Comparison of ENCODE assay signal across 12 cellular contexts in the genomic region with DNA sequence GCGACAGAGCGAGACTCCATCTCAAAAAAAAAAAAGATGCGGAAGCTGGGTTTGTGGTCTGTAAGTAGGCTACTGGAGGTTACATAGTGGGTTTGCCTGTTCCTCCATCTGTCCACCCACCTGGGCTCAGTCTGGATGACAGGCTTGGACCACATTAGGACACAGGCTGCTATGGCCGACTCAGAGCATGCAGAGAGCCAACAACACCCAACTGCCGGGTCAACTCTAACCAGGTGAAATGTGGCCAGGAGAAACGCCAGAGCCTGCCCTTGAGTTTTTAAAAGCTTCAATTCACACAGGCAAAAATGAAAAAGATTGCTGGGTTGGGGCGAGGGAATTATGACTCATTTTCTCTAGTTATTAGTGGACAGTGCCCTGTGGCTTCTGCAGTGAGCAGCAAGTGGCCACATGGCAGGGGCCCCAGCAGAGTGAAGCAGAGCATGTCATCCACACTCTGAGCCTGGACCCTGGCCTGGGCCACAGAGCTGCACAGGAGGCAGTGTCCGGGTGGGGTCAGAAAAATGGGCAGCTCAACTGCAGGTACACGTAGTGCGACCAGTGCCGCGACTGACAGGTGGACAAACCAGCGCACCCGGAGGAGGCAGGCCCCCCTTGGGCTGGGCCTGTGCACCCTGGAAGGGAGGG.
A peak's percentile ranks its signal among the peaks of the same experiment; 100 is the strongest.
DNase-seq lines count a peak whose midpoint lies in the region; ATAC-seq and TF ChIP-seq lines count a peak whose summit lies in the region.
"Had no signal": no experiment of that assay in that cellular context is flagged by ENCODE, and none has a peak within 500 bp of the region (broad histone marks: within the 10 kb centered on the region; RNA-seq: fewer than 3 reads in every experiment).

No MANE protein-coding gene starts in this region.

- no peak overlapping the region for H3K27ac Mint-ChIP-seq in activated T-cell treated with anti-CD3 and anti-CD28 coated beads, Interleukin-2, amount 50 U/mL, for 72 hours
- H3K27ac Mint-ChIP-seq in stimulated activated naive CD8-positive, alpha-beta T cell treated with anti-CD3 and anti-CD28 coated beads, Interleukin-15, amount 100 ng/mL, for 72 hours = no peak overlapping the region
- no peak overlapping the region for H3K27ac Mint-ChIP-seq in endodermal cell

- H3K9me3 ChIP-seq in GM23248 (ENCODE audit: low read depth) (no peaks in the 10 kb centered on the region), WERI-Rb-1 (ENCODE audit: severe bottlenecking) (no peaks in the 10 kb centered on the region), endodermal cell (ENCODE audit: control insufficient read depth, low read length) (peaks cover 9% of the 10 kb centered on the region)
- H3K9me3 ChIP-seq: suprapubic skin had no signal

- 90 to 92% methylated on average over 14 of the region's 14 CpGs for WGBS in GM23248 (ENCODE audit: low coverage in 1 of 2, low lambda C conversion rate in 2 of 2, missing lambda C conversion rate in 2 of 2), 2 experiments
- WGBS in endodermal cell (ENCODE audit: insufficient coverage in 1 of 2, insufficient read length in 1 of 2), 2 experiments = 97 to 99% methylated on average over 8 to 14 of the region's 14 CpGs

- H3K9ac ChIP-seq in GM23248 (no peak overlapping the region), endodermal cell (ENCODE audit: extremely low read depth, low read length, poor library complexity, severe bottlenecking) (no peak overlapping the region)

- TF ChIP-seq CTCF in WERI-Rb-1 (IDR thresholded peaks at IDR 0.05; ENCODE audit: low read depth, low read length) (no peak), endodermal cell (conservative IDR thresholded peaks at IDR 0.05) (no peak)

- H3K4me1 Mint-ChIP-seq in activated T-cell treated with anti-CD3 and anti-CD28 coated beads, Interleukin-2, amount 50 U/mL, for 72 hours (ENCODE audit: low read depth) = peaks cover 10% of the 10 kb centered on the region
- peaks cover 6% of the 10 kb centered on the region for H3K4me1 Mint-ChIP-seq in stimulated activated naive CD8-positive, alpha-beta T cell treated with anti-CD3 and anti-CD28 coated beads, Interleukin-15, amount 100 ng/mL, for 72 hours
- no peaks in the 10 kb centered on the region for H3K4me1 Mint-ChIP-seq in endodermal cell

- peak in 1 of 2 donors; percentile 19 for DNase-seq in activated T-cell treated with anti-CD3 and anti-CD28 coated beads, Interleukin-2, amount 50 U/mL, for 72 hours
- DNase-seq in activated T-cell treated with anti-CD3 and anti-CD28 coated beads, Interleukin-2, amount 50 U/mL, for 1 hour = no peak
- DNase-seq in GM23248 (peak; percentile 29), WERI-Rb-1 (no peak), endodermal cell (no peak)
- DNase-seq in stimulated activated naive CD8-positive, alpha-beta T cell treated with anti-CD3 and anti-CD28 coated beads, Interleukin-15, amount 100 ng/mL, for 72 hours = no peak
- DNase-seq in activated CD4-positive, CD25-positive, alpha-beta regulatory T cell treated with anti-CD3 and anti-CD28 coated beads, Interleukin-2, amount 50 U/mL, for 72 hours = no peak
- DNase-seq: KG1; mammary epithelial cell; NK-92 treated with Interleukin-12 subunit alpha and Interleukin-12 subunit beta, amount 100 ng/mL, for 24 hours had no signal

- H3K4me3 ChIP-seq in GM23248 = no peak overlapping the region
- H3K4me3 ChIP-seq in WERI-Rb-1 (ENCODE audit: low read depth, low read length) = no peak overlapping the region
- H3K4me3 ChIP-seq in endodermal cell (ENCODE audit: low read length) = no peak overlapping the region
- H3K4me3 ChIP-seq: suprapubic skin had no signal

- no peak overlapping the region for H3K4me3 Mint-ChIP-seq in activated T-cell treated with anti-CD3 and anti-CD28 coated beads, Interleukin-2, amount 50 U/mL, for 72 hours
- no peak overlapping the region for H3K4me3 Mint-ChIP-seq in stimulated activated naive CD8-positive, alpha-beta T cell treated with anti-CD3 and anti-CD28 coated beads, Interleukin-15, amount 100 ng/mL, for 72 hours
- no peak overlapping the region for H3K4me3 Mint-ChIP-seq in endodermal cell

- H3K9me2 ChIP-seq in GM23248 (ENCODE audit: insufficient read depth) = no peaks in the 10 kb centered on the region

- no peak overlapping the region for H3K4me2 ChIP-seq in GM23248 (ENCODE audit: unreplicated experiment)

- ATAC-seq in activated T-cell treated with anti-CD3 and anti-CD28 coated beads, Interleukin-2, amount 50 U/mL, for 72 hours (replicated peaks in 1 of 2) = peak; percentile 74 to 89
- ATAC-seq in HG03469 (IDR thresholded peaks at IDR 0.05; ENCODE audit: unreplicated experiment) = peak; percentile 49
- ATAC-seq in stimulated activated naive CD8-positive, alpha-beta T cell treated with anti-CD3 and anti-CD28 coated beads, Interleukin-15, amount 100 ng/mL, for 72 hours = peak; percentile 76

- no peaks in the 10 kb centered on the region for H4K20me1 ChIP-seq in GM23248 (ENCODE audit: insufficient read depth)

- no peak overlapping the region for H2AFZ ChIP-seq in GM23248

- H3K4me1 ChIP-seq in GM23248 (ENCODE audit: insufficient read depth) (no peaks in the 10 kb centered on the region), endodermal cell (ENCODE audit: control insufficient read depth, insufficient read depth, low read length) (no peaks in the 10 kb centered on the region)
- H3K4me1 ChIP-seq: suprapubic skin had no signal

- H3K9me3 Mint-ChIP-seq in activated T-cell treated with anti-CD3 and anti-CD28 coated beads, Interleukin-2, amount 50 U/mL, for 72 hours = no peaks in the 10 kb centered on the region
- H3K9me3 Mint-ChIP-seq in stimulated activated naive CD8-positive, alpha-beta T cell treated with anti-CD3 and anti-CD28 coated beads, Interleukin-15, amount 100 ng/mL, for 72 hours = no peaks in the 10 kb centered on the region
- H3K9me3 Mint-ChIP-seq in endodermal cell = no peaks in the 10 kb centered on the region

- no peaks in the 10 kb centered on the region for H3K36me3 Mint-ChIP-seq in activated T-cell treated with anti-CD3 and anti-CD28 coated beads, Interleukin-2, amount 50 U/mL, for 72 hours (ENCODE audit: insufficient read depth in 2 of 2)
- no peaks in the 10 kb centered on the region for H3K36me3 Mint-ChIP-seq in endodermal cell (ENCODE audit: low read depth)

- 0 out of 2 replicates have a peak, but pooled peaks cover 7% of the 10 kb centered on the region for H3F3A ChIP-seq in GM23248 (ENCODE audit: insufficient read depth)

- H3K27me3 ChIP-seq in GM23248 (replicated peaks; ENCODE audit: insufficient read depth) = no peaks in the 10 kb centered on the region
- H3K27me3 ChIP-seq in WERI-Rb-1 (ENCODE audit: insufficient read depth, low read depth, severe bottlenecking) = no peaks in the 10 kb centered on the region
- H3K27me3 ChIP-seq in endodermal cell (ENCODE audit: control insufficient read depth, insufficient read depth, low read length, poor library complexity, severe bottlenecking) = no peaks in the 10 kb centered on the region
- H3K27me3 ChIP-seq: suprapubic skin had no signal

- H3K79me2 ChIP-seq in GM23248 (ENCODE audit: insufficient read depth) = no peaks in the 10 kb centered on the region

- H3K36me3 ChIP-seq in GM23248 (ENCODE audit: low read depth) (no peaks in the 10 kb centered on the region), WERI-Rb-1 (no peaks in the 10 kb centered on the region), endodermal cell (ENCODE audit: control insufficient read depth, insufficient read depth, low read length) (no peaks in the 10 kb centered on the region)
- H3K36me3 ChIP-seq: suprapubic skin had no signal

- H3K27ac ChIP-seq in GM23248 (no peak overlapping the region), WERI-Rb-1 (no peak overlapping the region), endodermal cell (ENCODE audit: low read depth, low read length) (no peak overlapping the region)
- H3K27ac ChIP-seq: suprapubic skin had no signal

- in situ Hi-C loops in GM23248 (cut with MboI) = no loop called here

- H3K27me3 Mint-ChIP-seq in activated T-cell treated with anti-CD3 and anti-CD28 coated beads, Interleukin-2, amount 50 U/mL, for 72 hours (ENCODE audit: low read depth) = no peaks in the 10 kb centered on the region
- no peaks in the 10 kb centered on the region for H3K27me3 Mint-ChIP-seq in stimulated activated naive CD8-positive, alpha-beta T cell treated with anti-CD3 and anti-CD28 coated beads, Interleukin-15, amount 100 ng/mL, for 72 hours
- no peaks in the 10 kb centered on the region for H3K27me3 Mint-ChIP-seq in endodermal cell (ENCODE audit: insufficient read depth)
